ENCODE assay signal across 11 cellular contexts in genomic region chr18:48622911-48623431, GRCh38.
A peak's percentile ranks its signal among the peaks of the same experiment; 100 is the strongest.
DNase-seq lines count a peak whose midpoint lies in the region; ATAC-seq and TF ChIP-seq lines count a peak whose summit lies in the region.
"Had no signal": no experiment of that assay in that cellular context is flagged by ENCODE, and none has a peak within 500 bp of the region (broad histone marks: within the 10 kb centered on the region; RNA-seq: fewer than 3 reads in every experiment).

No MANE protein-coding gene starts in this region.

- no peak for TF ChIP-seq POLR2A in adrenal gland (IDR thresholded peaks at IDR 0.05)

- H3K9me3 ChIP-seq in lower lobe of right lung: no peaks in the 10 kb centered on the region
- no peaks in the 10 kb centered on the region for H3K9me3 ChIP-seq in adrenal gland (replicated peaks in 1 of 3)
- no peaks in the 10 kb centered on the region for H3K9me3 ChIP-seq in MM.1S (replicated peaks; ENCODE audit: insufficient read depth, low read length)
- H3K9me3 ChIP-seq: HAP-1 had no signal

- intact Hi-C loops in lower lobe of right lung (cut with DNase I): no loop called here
- intact Hi-C loops in adrenal gland (cut with DNase I): no loop called here

- H3K4me1 ChIP-seq in lower lobe of right lung (peaks cover 4% of the 10 kb centered on the region), adrenal gland (replicated peaks in 1 of 2) (peaks cover 0 to 12% of the 10 kb centered on the region in 2 donors), MM.1S (ENCODE audit: low read length) (no peaks in the 10 kb centered on the region)
- H3K4me1 ChIP-seq: HAP-1 had no signal

- no peaks in the 10 kb centered on the region for H3F3A ChIP-seq in MM.1S (ENCODE audit: insufficient read depth, low read length)

- H2AFZ ChIP-seq in MM.1S (ENCODE audit: low read length): no peak overlapping the region

- H3K36me3 ChIP-seq in brain microvascular endothelial cell (replicated peaks): peaks cover 10% of the 10 kb centered on the region
- peaks cover 16% of the 10 kb centered on the region for H3K36me3 ChIP-seq in lower lobe of right lung
- peaks cover 0 to 13% of the 10 kb centered on the region in 2 donors for H3K36me3 ChIP-seq in adrenal gland (replicated peaks in 1 of 2)
- no peaks in the 10 kb centered on the region for H3K36me3 ChIP-seq in MM.1S (replicated peaks; ENCODE audit: insufficient read depth, low read length)
- H3K36me3 ChIP-seq: HAP-1 had no signal

- TF ChIP-seq CTCF in brain microvascular endothelial cell (IDR thresholded peaks at IDR 0.05; ENCODE audit: low read depth, low read length, missing control alignments) (no peak), lower lobe of right lung (IDR thresholded peaks at IDR 0.05) (no peak), adrenal gland (IDR thresholded peaks at IDR 0.05) (no peak), MM.1S (IDR thresholded peaks at IDR 0.05; ENCODE audit: low read length) (no peak)

- H3K9ac ChIP-seq in MM.1S (ENCODE audit: low read length): no peak overlapping the region

- H3K4me3 ChIP-seq in brain microvascular endothelial cell (ENCODE audit: low read depth, low read length) (no peak overlapping the region), lower lobe of right lung (no peak overlapping the region), adrenal gland (no peak overlapping the region), MM.1S (ENCODE audit: low read length) (no peak overlapping the region)
- H3K4me3 ChIP-seq: HAP-1 had no signal

- in situ Hi-C loops in brain microvascular endothelial cell (cut with HindIII; ENCODE audit: low pct_ligation_motif_present, low sequenced_read_pairs): no loop called here

- DNase-seq in brain microvascular endothelial cell (peak; percentile 19), lower lobe of right lung (no peak), adrenal gland (no peak), MM.1S (no peak), 8988T (no peak)
- no peak for DNase-seq in stimulated activated CD4-positive, alpha-beta T cell treated with anti-CD3 and anti-CD28 coated beads, Interleukin-15, amount 100 ng/mL, for 24 hours
- DNase-seq: activated naive CD4-positive, alpha-beta T cell; NCI-H524 treated with DMSO at 0.1 percent for 48 hours had no signal

- peak overlapping the region; percentile 83 for H3K27ac ChIP-seq in brain microvascular endothelial cell
- peak overlapping the region; percentile 46 for H3K27ac ChIP-seq in lower lobe of right lung
- peak overlapping the region in 1 of 5 donors; percentile 67 for H3K27ac ChIP-seq in adrenal gland
- H3K27ac ChIP-seq in MM.1S (ENCODE audit: low read length): no peak overlapping the region

- H3K79me2 ChIP-seq in MM.1S (ENCODE audit: low read length): no peaks in the 10 kb centered on the region

- no peaks in the 10 kb centered on the region for H3K9me2 ChIP-seq in MM.1S (replicated peaks; ENCODE audit: insufficient read depth, low read length)

- H3K4me2 ChIP-seq in MM.1S (ENCODE audit: low read depth, low read length): no peak overlapping the region

- peak; percentile 54 for ATAC-seq in HG03342 (IDR thresholded peaks at IDR 0.05; ENCODE audit: unreplicated experiment)
- ATAC-seq in lower lobe of right lung: peak; percentile 21 to 49
- ATAC-seq: HepG2 had no signal

- no peaks in the 10 kb centered on the region for H3K27me3 ChIP-seq in brain microvascular endothelial cell (replicated peaks)
- no peaks in the 10 kb centered on the region for H3K27me3 ChIP-seq in lower lobe of right lung (ENCODE audit: low read depth)
- H3K27me3 ChIP-seq in adrenal gland: no peaks in the 10 kb centered on the region
- H3K27me3 ChIP-seq in MM.1S (replicated peaks; ENCODE audit: insufficient read depth, low read length): no peaks in the 10 kb centered on the region

- 76 to 83% (median 81%) methylated on average over 9 to 13 of the region's 13 CpGs for WGBS in adrenal gland, 4 donors

- no peaks in the 10 kb centered on the region for H4K20me1 ChIP-seq in MM.1S (ENCODE audit: insufficient read depth, low read length)
